ENCODE assay signal across 8 cellular contexts in the genomic region with DNA sequence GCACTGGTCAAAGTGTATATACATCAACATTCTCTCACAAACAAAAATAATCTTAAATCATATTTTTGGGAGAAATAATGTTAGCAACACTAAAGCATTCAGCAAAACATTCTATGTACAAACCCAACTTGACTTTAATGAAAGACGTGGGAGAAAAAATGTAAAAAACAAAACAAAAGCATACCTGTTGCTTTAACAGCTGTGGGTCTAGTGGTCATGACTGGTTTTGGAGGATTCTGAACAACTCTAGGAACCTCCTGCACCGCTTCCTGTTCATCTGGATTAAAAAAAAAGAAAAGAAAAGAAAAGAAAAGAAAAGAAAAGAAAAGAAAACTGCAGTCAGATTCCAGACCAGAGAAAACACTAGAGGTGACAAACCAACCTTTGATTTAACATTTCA. TPM values are rescaled to one million over a fixed set of nuclear protein-coding genes. Genes with fewer than 3 reads are reported as not detected.
A peak's percentile ranks its signal among the peaks of the same experiment; 100 is the strongest.
DNase-seq lines count a peak whose midpoint lies in the region; ATAC-seq and TF ChIP-seq lines count a peak whose summit lies in the region.

No MANE protein-coding gene starts in this region.

- POLR2A ChIA-PET in WTC11 (lab: Charles Lee): no interaction called here

- no peak for TF ChIP-seq EP300 in stomach (IDR thresholded peaks at IDR 0.05)

- H3K4me3 Mint-ChIP-seq in activated naive CD4-positive, alpha-beta T cell treated with anti-CD3 and anti-CD28 coated beads, Interleukin-2, amount 10 ng/mL, durations not matched to agents 7 days and 5 days: peak overlapping the region; percentile 83
- H3K4me3 Mint-ChIP-seq in WTC11: peak overlapping the region; percentile 99

- ATAC-seq in WTC11: no peak

- H3K4me1 ChIP-seq in stomach: peaks cover 12 to 42% (median 31%) of the 10 kb centered on the region in 4 donors

- no peak for TF ChIP-seq POLR2A in stomach (IDR thresholded peaks at IDR 0.05)

- H3K27ac ChIP-seq in stomach: peak overlapping the region in 3 of 5 donors; percentile 98 to 99 (median 99)

- peak overlapping the region; percentile 100 for H3K27ac Mint-ChIP-seq in activated naive CD4-positive, alpha-beta T cell treated with anti-CD3 and anti-CD28 coated beads, Interleukin-2, amount 10 ng/mL, durations not matched to agents 7 days and 5 days
- peak overlapping the region; percentile 86 for H3K27ac Mint-ChIP-seq in WTC11

- peaks cover 34 to 51% (median 47%) of the 10 kb centered on the region in 4 donors for H3K36me3 ChIP-seq in stomach

- H3K4me3 ChIP-seq in fibroblast of pulmonary artery (replicated peaks; ENCODE audit: low read depth, low read length): peak overlapping the region; percentile 95
- H3K4me3 ChIP-seq in stomach: peak overlapping the region in 2 of 4 donors; percentile 64 to 74

- H3K27me3 ChIP-seq in stomach: no peaks in the 10 kb centered on the region

- TF ChIP-seq CTCF in WTC11 (IDR thresholded peaks at IDR 0.05) (no peak), fibroblast of pulmonary artery (IDR thresholded peaks at IDR 0.05; ENCODE audit: low read length, missing control alignments) (no peak), stomach (IDR thresholded peaks at IDR 0.05) (no peak)

- DNase-seq in activated naive CD4-positive, alpha-beta T cell treated with anti-CD3 and anti-CD28 coated beads, Interleukin-2, amount 10 ng/mL, durations not matched to agents 7 days and 5 days: peak; percentile 29
- DNase-seq in activated naive CD4-positive, alpha-beta T cell (lab: John Stamatoyannopoulos, UW): no peak
- DNase-seq in WTC11 (ENCODE audit: low spot score) (no peak), fibroblast of pulmonary artery (ENCODE audit: low read depth) (no peak), stomach (no peak), GF-D8 (lab: John Stamatoyannopoulos, UW) (no peak), G401 (ENCODE audit: low spot score) (no peak), SIG-M5 treated with dmso at 0.1 percent for 504 hours (lab: John Stamatoyannopoulos, UW; ENCODE audit: unreplicated experiment) (no peak)

- 54 to 72% (median 58%) methylated on average over 2 of the region's 2 CpGs for WGBS in stomach, 5 donors

- peaks cover 31% of the 10 kb centered on the region for H3K4me1 Mint-ChIP-seq in activated naive CD4-positive, alpha-beta T cell treated with anti-CD3 and anti-CD28 coated beads, Interleukin-2, amount 10 ng/mL, durations not matched to agents 7 days and 5 days
- H3K4me1 Mint-ChIP-seq in WTC11: peaks cover 14% of the 10 kb centered on the region

- H3K36me3 Mint-ChIP-seq in activated naive CD4-positive, alpha-beta T cell treated with anti-CD3 and anti-CD28 coated beads, Interleukin-2, amount 10 ng/mL, durations not matched to agents 7 days and 5 days: peaks cover 32% of the 10 kb centered on the region
- peaks cover 46% of the 10 kb centered on the region for H3K36me3 Mint-ChIP-seq in WTC11

- no peaks in the 10 kb centered on the region for H3K27me3 Mint-ChIP-seq in activated naive CD4-positive, alpha-beta T cell treated with anti-CD3 and anti-CD28 coated beads, Interleukin-2, amount 10 ng/mL, durations not matched to agents 7 days and 5 days
- H3K27me3 Mint-ChIP-seq in WTC11 (ENCODE audit: low read depth): no peaks in the 10 kb centered on the region

- in situ Hi-C loops in G401 (cut with HindIII; ENCODE audit: low sequenced_read_pairs): no loop called here

- intact Hi-C loops in stomach (cut with DNase I; ENCODE audit: low total_unique reads): no loop called here

- no peaks in the 10 kb centered on the region for H3K9me3 Mint-ChIP-seq in activated naive CD4-positive, alpha-beta T cell treated with anti-CD3 and anti-CD28 coated beads, Interleukin-2, amount 10 ng/mL, durations not matched to agents 7 days and 5 days
- no peaks in the 10 kb centered on the region for H3K9me3 Mint-ChIP-seq in WTC11

- CTCF ChIA-PET in activated naive CD4-positive, alpha-beta T cell treated with anti-CD3 and anti-CD28 coated beads, Interleukin-2, amount 10 ng/mL, durations not matched to agents 7 days and 5 days (lab: Charles Lee): interaction anchor here (0.6 kb wide), 1 partner anchor 143 kb away, joined by 3 read pairs; no protein-coding TSS in a partner anchor
- CTCF ChIA-PET in WTC11 (lab: Charles Lee): no interaction called here

- H3K9me3 ChIP-seq in stomach: no peaks in the 10 kb centered on the region

TF ChIP-seq in WTC11, 78 proteins besides CTCF, POLR2A, EP300 and RAD21:
- TF ChIP-seq ZNF396 (CRISPR knock-in tag; IDR thresholded peaks at IDR 0.05; ENCODE audit: borderline replicate concordance) (no peak), JAZF1 (CRISPR knock-in tag; IDR thresholded peaks at IDR 0.05) (no peak), USF2 (CRISPR knock-in tag; IDR thresholded peaks at IDR 0.05) (no peak), ELF4 (CRISPR knock-in tag; IDR thresholded peaks at IDR 0.05; ENCODE audit: low read depth) (no peak), GABPB1 (CRISPR knock-in tag; IDR thresholded peaks at IDR 0.05) (no peak), ZNF263 (CRISPR knock-in tag; IDR thresholded peaks at IDR 0.05; ENCODE audit: low read depth) (no peak), FOXJ3 (CRISPR knock-in tag; IDR thresholded peaks at IDR 0.05; ENCODE audit: borderline replicate concordance) (no peak)

RNA-seq across cellular contexts. Expression of gene FNBP4, which starts 2.1 kb away (rescaled TPM):
- total RNA-seq in WTC11 (2021) (83.0 to 106 TPM (median 91.9 TPM) in 3 replicates), stomach (100 to 1,000 TPM in 4 of 5 donors, 10 to 100 TPM in 1; 96.2 to 487 (median 202) TPM)
- 10 to 100 TPM; 10.6 to 29.4 (median 17.9) TPM for polyA plus RNA-seq in stomach
- total RNA-seq in G401 (2014; rRNA removed; shearing (Covaris generic)): 57.4 and 126 TPM in 2 replicates

RNA-seq across cellular contexts. Expression of gene AGBL2, which starts 49.9 kb away (rescaled TPM):
- total RNA-seq in WTC11 (2021) (3.7 to 4.2 TPM (median 4.1 TPM) in 3 replicates), stomach (10 to 100 TPM in 1 of 5 donors, 1 to 10 TPM in 1, under 1 TPM in 1, not detected in 2; 0.92 to 11.7 (median 9.9) TPM)
- polyA plus RNA-seq in stomach: under 1 TPM in 2 of 3 donors, not detected in 1; 0.56 to 0.90 TPM
- total RNA-seq in G401 (2014; rRNA removed; shearing (Covaris generic)): not detected in 2 replicates
